ENCODE assay signal across 16 cellular contexts in genomic region chr3:17983106-17983505, GRCh38.
"Had no signal": no experiment of that assay in that cellular context is flagged by ENCODE, and none has a peak within 500 bp of the region (broad histone marks: within the 10 kb centered on the region; RNA-seq: fewer than 3 reads in every experiment).

No MANE protein-coding gene starts in this region.

- H3K4me3 ChIP-seq: esophagus muscularis mucosa, left lung, ovary, testis had no signal

- H3K4me1 ChIP-seq: left lung, testis had no signal

- H3K36me3 ChIP-seq: brain microvascular endothelial cell, esophagus muscularis mucosa, left lung, ovary had no signal

- H3K9me3 ChIP-seq: esophagus muscularis mucosa, left lung, ovary, testis had no signal

- H3K27me3 ChIP-seq: brain microvascular endothelial cell, esophagus muscularis mucosa, left lung, ovary, testis had no signal

- DNase-seq: activated CD4-positive, alpha-beta T cell treated with anti-CD3 and anti-CD28 coated beads, Interleukin-2, amount 50 U/mL, for 48 hours; activated naive CD4-positive, alpha-beta T cell treated with Interleukin-2 at 50 U/mL for 16 hours; anterior cingulate cortex; brain microvascular endothelial cell; cortex of kidney; effector CD4-positive, alpha-beta T cell; hippocampal formation; left lung; naive B cell; ovary; stimulated activated naive CD8-positive, alpha-beta T cell treated with anti-CD3 and anti-CD28 coated beads, Interleukin-15, amount 100 ng/mL, for 72 hours; testis had no signal

- ATAC-seq: activated T-helper 17 cell treated with anti-CD3 and anti-CD28 coated beads, Interleukin-2, amount 50 U/mL, for 72 hours; left lung; sciatic nerve; stimulated activated naive CD8-positive, alpha-beta T cell treated with anti-CD3 and anti-CD28 coated beads, Interleukin-15, amount 100 ng/mL, for 72 hours had no signal

- H3K27ac ChIP-seq: brain microvascular endothelial cell, esophagus muscularis mucosa, left lung, ovary, testis, VCaP had no signal
